1 cellular context compared by ENCODE assay signal in genomic region chr1:154607748-154608521, GRCh38.
TF ChIP-seq lines count a peak whose summit lies in the region.

A gene with protein sequence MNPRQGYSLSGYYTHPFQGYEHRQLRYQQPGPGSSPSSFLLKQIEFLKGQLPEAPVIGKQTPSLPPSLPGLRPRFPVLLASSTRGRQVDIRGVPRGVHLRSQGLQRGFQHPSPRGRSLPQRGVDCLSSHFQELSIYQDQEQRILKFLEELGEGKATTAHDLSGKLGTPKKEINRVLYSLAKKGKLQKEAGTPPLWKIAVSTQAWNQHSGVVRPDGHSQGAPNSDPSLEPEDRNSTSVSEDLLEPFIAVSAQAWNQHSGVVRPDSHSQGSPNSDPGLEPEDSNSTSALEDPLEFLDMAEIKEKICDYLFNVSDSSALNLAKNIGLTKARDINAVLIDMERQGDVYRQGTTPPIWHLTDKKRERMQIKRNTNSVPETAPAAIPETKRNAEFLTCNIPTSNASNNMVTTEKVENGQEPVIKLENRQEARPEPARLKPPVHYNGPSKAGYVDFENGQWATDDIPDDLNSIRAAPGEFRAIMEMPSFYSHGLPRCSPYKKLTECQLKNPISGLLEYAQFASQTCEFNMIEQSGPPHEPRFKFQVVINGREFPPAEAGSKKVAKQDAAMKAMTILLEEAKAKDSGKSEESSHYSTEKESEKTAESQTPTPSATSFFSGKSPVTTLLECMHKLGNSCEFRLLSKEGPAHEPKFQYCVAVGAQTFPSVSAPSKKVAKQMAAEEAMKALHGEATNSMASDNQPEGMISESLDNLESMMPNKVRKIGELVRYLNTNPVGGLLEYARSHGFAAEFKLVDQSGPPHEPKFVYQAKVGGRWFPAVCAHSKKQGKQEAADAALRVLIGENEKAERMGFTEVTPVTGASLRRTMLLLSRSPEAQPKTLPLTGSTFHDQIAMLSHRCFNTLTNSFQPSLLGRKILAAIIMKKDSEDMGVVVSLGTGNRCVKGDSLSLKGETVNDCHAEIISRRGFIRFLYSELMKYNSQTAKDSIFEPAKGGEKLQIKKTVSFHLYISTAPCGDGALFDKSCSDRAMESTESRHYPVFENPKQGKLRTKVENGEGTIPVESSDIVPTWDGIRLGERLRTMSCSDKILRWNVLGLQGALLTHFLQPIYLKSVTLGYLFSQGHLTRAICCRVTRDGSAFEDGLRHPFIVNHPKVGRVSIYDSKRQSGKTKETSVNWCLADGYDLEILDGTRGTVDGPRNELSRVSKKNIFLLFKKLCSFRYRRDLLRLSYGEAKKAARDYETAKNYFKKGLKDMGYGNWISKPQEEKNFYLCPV (minus strand): TSS chr1:154608186. CDS start chr1:154608006, 180 bp downstream.

TF ChIP-seq in GM12878, 131 proteins besides CTCF, POLR2A, EP300 and RAD21 (continued from another document and continues in another):
- no peak for TF ChIP-seq MEF2B (IDR thresholded peaks at IDR 0.05; ENCODE audit: partially characterized antibody, poor library complexity, severe bottlenecking)
- TF ChIP-seq IRF4 (IDR thresholded peaks at IDR 0.05; ENCODE audit: low read depth, low read length) = peak; percentile 50; the same call in 1 of the 2 replicates
- peak; percentile 21; the same call in 1 of the 2 replicates for TF ChIP-seq RELB (IDR thresholded peaks at IDR 0.05; ENCODE audit: low read depth)
- peak; percentile 93 for TF ChIP-seq YY1 (IDR thresholded peaks at IDR 0.05; ENCODE audit: low read depth, low read length)
- TF ChIP-seq, protein P1, sequence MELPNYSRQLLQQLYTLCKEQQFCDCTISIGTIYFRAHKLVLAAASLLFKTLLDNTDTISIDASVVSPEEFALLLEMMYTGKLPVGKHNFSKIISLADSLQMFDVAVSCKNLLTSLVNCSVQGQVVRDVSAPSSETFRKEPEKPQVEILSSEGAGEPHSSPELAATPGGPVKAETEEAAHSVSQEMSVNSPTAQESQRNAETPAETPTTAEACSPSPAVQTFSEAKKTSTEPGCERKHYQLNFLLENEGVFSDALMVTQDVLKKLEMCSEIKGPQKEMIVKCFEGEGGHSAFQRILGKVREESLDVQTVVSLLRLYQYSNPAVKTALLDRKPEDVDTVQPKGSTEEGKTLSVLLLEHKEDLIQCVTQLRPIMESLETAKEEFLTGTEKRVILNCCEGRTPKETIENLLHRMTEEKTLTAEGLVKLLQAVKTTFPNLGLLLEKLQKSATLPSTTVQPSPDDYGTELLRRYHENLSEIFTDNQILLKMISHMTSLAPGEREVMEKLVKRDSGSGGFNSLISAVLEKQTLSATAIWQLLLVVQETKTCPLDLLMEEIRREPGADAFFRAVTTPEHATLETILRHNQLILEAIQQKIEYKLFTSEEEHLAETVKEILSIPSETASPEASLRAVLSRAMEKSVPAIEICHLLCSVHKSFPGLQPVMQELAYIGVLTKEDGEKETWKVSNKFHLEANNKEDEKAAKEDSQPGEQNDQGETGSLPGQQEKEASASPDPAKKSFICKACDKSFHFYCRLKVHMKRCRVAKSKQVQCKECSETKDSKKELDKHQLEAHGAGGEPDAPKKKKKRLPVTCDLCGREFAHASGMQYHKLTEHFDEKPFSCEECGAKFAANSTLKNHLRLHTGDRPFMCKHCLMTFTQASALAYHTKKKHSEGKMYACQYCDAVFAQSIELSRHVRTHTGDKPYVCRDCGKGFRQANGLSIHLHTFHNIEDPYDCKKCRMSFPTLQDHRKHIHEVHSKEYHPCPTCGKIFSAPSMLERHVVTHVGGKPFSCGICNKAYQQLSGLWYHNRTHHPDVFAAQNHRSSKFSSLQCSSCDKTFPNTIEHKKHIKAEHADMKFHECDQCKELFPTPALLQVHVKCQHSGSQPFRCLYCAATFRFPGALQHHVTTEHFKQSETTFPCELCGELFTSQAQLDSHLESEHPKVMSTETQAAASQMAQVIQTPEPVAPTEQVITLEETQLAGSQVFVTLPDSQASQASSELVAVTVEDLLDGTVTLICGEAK (IDR thresholded peaks at IDR 0.05; ENCODE audit: borderline replicate concordance) = no peak
- TF ChIP-seq SP1 (IDR thresholded peaks at IDR 0.05; ENCODE audit: low read depth, low read length) = peak; percentile 46
- TF ChIP-seq, protein P2, sequence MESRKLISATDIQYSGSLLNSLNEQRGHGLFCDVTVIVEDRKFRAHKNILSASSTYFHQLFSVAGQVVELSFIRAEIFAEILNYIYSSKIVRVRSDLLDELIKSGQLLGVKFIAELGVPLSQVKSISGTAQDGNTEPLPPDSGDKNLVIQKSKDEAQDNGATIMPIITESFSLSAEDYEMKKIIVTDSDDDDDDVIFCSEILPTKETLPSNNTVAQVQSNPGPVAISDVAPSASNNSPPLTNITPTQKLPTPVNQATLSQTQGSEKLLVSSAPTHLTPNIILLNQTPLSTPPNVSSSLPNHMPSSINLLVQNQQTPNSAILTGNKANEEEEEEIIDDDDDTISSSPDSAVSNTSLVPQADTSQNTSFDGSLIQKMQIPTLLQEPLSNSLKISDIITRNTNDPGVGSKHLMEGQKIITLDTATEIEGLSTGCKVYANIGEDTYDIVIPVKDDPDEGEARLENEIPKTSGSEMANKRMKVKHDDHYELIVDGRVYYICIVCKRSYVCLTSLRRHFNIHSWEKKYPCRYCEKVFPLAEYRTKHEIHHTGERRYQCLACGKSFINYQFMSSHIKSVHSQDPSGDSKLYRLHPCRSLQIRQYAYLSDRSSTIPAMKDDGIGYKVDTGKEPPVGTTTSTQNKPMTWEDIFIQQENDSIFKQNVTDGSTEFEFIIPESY (IDR thresholded peaks at IDR 0.05) = no peak
- peak; percentile 52 for TF ChIP-seq HCFC1 (IDR thresholded peaks at IDR 0.05; ENCODE audit: low read length)
- TF ChIP-seq ZNF24 (IDR thresholded peaks at IDR 0.05) = peak; percentile 48; the same call in 1 of the 2 replicates
- no peak for TF ChIP-seq HDAC2 (IDR thresholded peaks at IDR 0.05)
- TF ChIP-seq SIX5 (IDR thresholded peaks at IDR 0.05; ENCODE audit: low read depth, low read length, severe bottlenecking) = peak; percentile 24
- TF ChIP-seq MEF2A (IDR thresholded peaks at IDR 0.05; ENCODE audit: insufficient read depth, low read depth, low read length) = no peak
- peak; percentile 92 for TF ChIP-seq RELA (IDR thresholded peaks at IDR 0.05; ENCODE audit: borderline replicate concordance, partially characterized antibody)
- TF ChIP-seq PAX8 (IDR thresholded peaks at IDR 0.05) = no peak
- no peak; the same call in 1 of the 2 replicates for TF ChIP-seq ASH2L (IDR thresholded peaks at IDR 0.05; ENCODE audit: borderline replicate concordance, low read depth)
- peak; percentile 63 for TF ChIP-seq ZNF687 (IDR thresholded peaks at IDR 0.05)
- TF ChIP-seq ETV6 (conservative IDR thresholded peaks at IDR 0.05 in 1 of 2, IDR thresholded peaks at IDR 0.05 in 1 of 2; ENCODE audit: borderline replicate concordance in 1 of 2, low read depth in 1 of 2) = peak in 1 of 2 experiments; percentile 43; a peak in 1 of 4 replicates
- TF ChIP-seq NBN (IDR thresholded peaks at IDR 0.05) = peak; percentile 90
- TF ChIP-seq CREB1 (IDR thresholded peaks at IDR 0.05; ENCODE audit: low read depth) = peak; percentile 70
- no peak for TF ChIP-seq STAT3 (IDR thresholded peaks at IDR 0.05; ENCODE audit: low read depth, low read length)
- TF ChIP-seq GABPA (IDR thresholded peaks at IDR 0.05; ENCODE audit: low read depth) = peak; percentile 22; the same call in 1 of the 2 replicates
- TF ChIP-seq ZNF217 (IDR thresholded peaks at IDR 0.05) = peak; percentile 49; the same call in 1 of the 2 replicates
- TF ChIP-seq, protein P3, sequence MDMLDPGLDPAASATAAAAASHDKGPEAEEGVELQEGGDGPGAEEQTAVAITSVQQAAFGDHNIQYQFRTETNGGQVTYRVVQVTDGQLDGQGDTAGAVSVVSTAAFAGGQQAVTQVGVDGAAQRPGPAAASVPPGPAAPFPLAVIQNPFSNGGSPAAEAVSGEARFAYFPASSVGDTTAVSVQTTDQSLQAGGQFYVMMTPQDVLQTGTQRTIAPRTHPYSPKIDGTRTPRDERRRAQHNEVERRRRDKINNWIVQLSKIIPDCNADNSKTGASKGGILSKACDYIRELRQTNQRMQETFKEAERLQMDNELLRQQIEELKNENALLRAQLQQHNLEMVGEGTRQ (IDR thresholded peaks at IDR 0.05; ENCODE audit: borderline replicate concordance, low read depth, low read length) = no peak
- TF ChIP-seq HDGF (IDR thresholded peaks at IDR 0.05) = peak; percentile 94
- TF ChIP-seq BACH1 (IDR thresholded peaks at IDR 0.05; ENCODE audit: borderline replicate concordance) = peak; percentile 86
- peak; percentile 52; the same call in 1 of the 2 replicates for TF ChIP-seq CREM (IDR thresholded peaks at IDR 0.05; ENCODE audit: low read depth)
- 0 out of 2 replicates have a peak, but pooled peaks have one; percentile 25 for TF ChIP-seq TCF7 (IDR thresholded peaks at IDR 0.05; ENCODE audit: borderline replicate concordance)
- 0 out of 2 replicates have a peak, but pooled peaks have one; percentile 64 for TF ChIP-seq CBFB (IDR thresholded peaks at IDR 0.05; ENCODE audit: low read depth)
- TF ChIP-seq, protein P4, sequence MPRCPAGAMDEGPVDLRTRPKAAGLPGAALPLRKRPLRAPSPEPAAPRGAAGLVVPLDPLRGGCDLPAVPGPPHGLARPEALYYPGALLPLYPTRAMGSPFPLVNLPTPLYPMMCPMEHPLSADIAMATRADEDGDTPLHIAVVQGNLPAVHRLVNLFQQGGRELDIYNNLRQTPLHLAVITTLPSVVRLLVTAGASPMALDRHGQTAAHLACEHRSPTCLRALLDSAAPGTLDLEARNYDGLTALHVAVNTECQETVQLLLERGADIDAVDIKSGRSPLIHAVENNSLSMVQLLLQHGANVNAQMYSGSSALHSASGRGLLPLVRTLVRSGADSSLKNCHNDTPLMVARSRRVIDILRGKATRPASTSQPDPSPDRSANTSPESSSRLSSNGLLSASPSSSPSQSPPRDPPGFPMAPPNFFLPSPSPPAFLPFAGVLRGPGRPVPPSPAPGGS (IDR thresholded peaks at IDR 0.05; ENCODE audit: borderline replicate concordance, insufficient read depth, low read depth, low read length, poor library complexity, severe bottlenecking) = no peak
- TF ChIP-seq LARP7 (IDR thresholded peaks at IDR 0.05) = peak; percentile 73; the same call in 1 of the 2 replicates
- peak; percentile 89 for TF ChIP-seq DPF2 (IDR thresholded peaks at IDR 0.05)
- peak; percentile 99 for TF ChIP-seq STAT1 (conservative IDR thresholded peaks at IDR 0.05)
- no peak for TF ChIP-seq ZNF592 (IDR thresholded peaks at IDR 0.05)
